24 cellular contexts compared by ENCODE assay signal in the genomic region with DNA sequence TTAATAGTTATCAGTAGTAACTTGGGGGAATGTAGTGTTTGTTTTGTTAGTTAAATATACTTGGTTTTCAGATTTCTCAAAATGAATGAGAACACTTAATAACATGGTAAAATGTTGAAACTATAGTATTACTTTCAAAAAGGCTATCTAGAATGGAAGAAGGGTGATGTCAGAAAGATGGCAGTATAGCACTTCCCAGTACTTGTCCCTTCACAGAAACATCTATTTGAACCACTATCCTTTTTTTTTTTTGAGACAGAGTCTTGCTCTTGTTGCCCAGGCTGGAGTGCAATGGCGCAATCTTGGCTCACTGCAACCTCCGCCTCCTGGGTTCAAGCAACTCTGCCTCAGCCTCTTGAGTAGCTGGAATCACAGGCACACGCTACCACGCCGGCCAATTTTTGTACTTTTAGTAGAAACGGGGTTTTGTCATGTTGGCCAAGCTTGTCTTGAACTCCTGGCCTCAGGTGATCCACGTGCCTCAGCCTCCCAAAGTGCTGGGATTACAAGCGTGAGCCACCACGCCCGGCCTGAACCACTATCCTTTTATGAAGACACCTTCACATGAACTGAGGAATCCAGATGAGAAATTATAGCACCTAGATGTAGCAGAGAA.
"Had no signal": no experiment of that assay in that cellular context is flagged by ENCODE, and none has a peak within 500 bp of the region (broad histone marks: within the 10 kb centered on the region; RNA-seq: fewer than 3 reads in every experiment).

No MANE protein-coding gene starts in this region.

- H3K27me3 ChIP-seq: brain microvascular endothelial cell, esophagus muscularis mucosa, gastrocnemius medialis, right lobe of liver, suprapubic skin had no signal

- ATAC-seq: activated CD8-positive, alpha-beta T cell treated with anti-CD3 and anti-CD28 coated beads, Interleukin-2, amount 10 ng/mL, durations not matched to agents 7 days and 5 days; gastrocnemius medialis; stimulated activated effector memory CD8-positive, alpha-beta T cell treated with anti-CD3 and anti-CD28 coated beads, Interleukin-12 subunit alpha, Interleukin-12 subunit beta, amount 100 ng/mL, for 72 hours had no signal

- H3K27ac ChIP-seq: brain microvascular endothelial cell, esophagus muscularis mucosa, gastrocnemius medialis, right lobe of liver, suprapubic skin, WERI-Rb-1 had no signal

- H3K9me3 ChIP-seq: gastrocnemius medialis, right lobe of liver had no signal

- DNase-seq: activated CD4-positive, alpha-beta T cell treated with anti-CD3 and anti-CD28 coated beads, Interleukin-2, amount 50 U/mL, for 1 hour; activated CD4-positive, CD25-positive, alpha-beta regulatory T cell treated with anti-CD3 and anti-CD28 coated beads, Interleukin-2, amount 50 U/mL, for 72 hours; activated CD8-positive, alpha-beta T cell treated with anti-CD3 and anti-CD28 coated beads, Interleukin-2, amount 10 ng/mL, durations not matched to agents 7 days and 5 days; activated gamma-delta T cell treated with Interleukin-2 at 50 U/mL for 16 hours; aorta; brain microvascular endothelial cell; central memory CD4-positive, alpha-beta T cell; effector memory CD4-positive, alpha-beta T cell; gastrocnemius medialis; hippocampal formation; naive B cell; posterior cingulate gyrus; right lobe of liver; stimulated activated CD4-positive, alpha-beta T cell treated with anti-CD3 and anti-CD28 coated beads, Interleukin-2, amount 100 ng/mL, for 24 hours; stimulated activated naive CD8-positive, alpha-beta T cell treated with anti-CD3 and anti-CD28 coated beads, Interleukin-15, amount 100 ng/mL, for 72 hours; T-helper 2 cell; trophoblast cell; WERI-Rb-1 had no signal

- H3K4me1 Mint-ChIP-seq: stimulated activated naive CD8-positive, alpha-beta T cell treated with anti-CD3 and anti-CD28 coated beads, Interleukin-15, amount 100 ng/mL, for 72 hours had no signal

- H3K27me3 Mint-ChIP-seq: activated naive CD4-positive, alpha-beta T cell treated with anti-CD3 and anti-CD28 coated beads, Interleukin-2, amount 50 U/mL, for 24 hours; naive B cell; stimulated activated naive CD8-positive, alpha-beta T cell treated with anti-CD3 and anti-CD28 coated beads, Interleukin-15, amount 100 ng/mL, for 72 hours had no signal

- H3K36me3 ChIP-seq: brain microvascular endothelial cell, esophagus muscularis mucosa, gastrocnemius medialis, right lobe of liver, suprapubic skin, WERI-Rb-1 had no signal

- H3K27ac Mint-ChIP-seq: activated CD8-positive, alpha-beta T cell treated with anti-CD3 and anti-CD28 coated beads, Interleukin-2, amount 10 ng/mL, durations not matched to agents 7 days and 5 days; activated naive CD4-positive, alpha-beta T cell treated with anti-CD3 and anti-CD28 coated beads, Interleukin-2, amount 50 U/mL, for 24 hours; activated T-helper 1 cell treated with anti-CD3 and anti-CD28 coated beads, Interleukin-12 subunit alpha, Interleukin-12 subunit beta, Interleukin-2, Interleukin-4 antibody, amounts not matched to agents 30 ng/mL and 10 ng/mL and 1 ng/mL, durations not matched to agents 14 hours and 24 hours and 36 hours; stimulated activated effector memory CD8-positive, alpha-beta T cell treated with anti-CD3 and anti-CD28 coated beads, Interleukin-12 subunit alpha, Interleukin-12 subunit beta, amount 100 ng/mL, for 72 hours; stimulated activated naive CD8-positive, alpha-beta T cell treated with anti-CD3 and anti-CD28 coated beads, Interleukin-15, amount 100 ng/mL, for 72 hours had no signal

- H3K4me3 ChIP-seq: esophagus muscularis mucosa, gastrocnemius medialis, right lobe of liver, skin epidermis, suprapubic skin had no signal

- H3K4me3 Mint-ChIP-seq: activated CD8-positive, alpha-beta T cell treated with anti-CD3 and anti-CD28 coated beads, Interleukin-2, amount 10 ng/mL, durations not matched to agents 7 days and 5 days; activated naive CD4-positive, alpha-beta T cell treated with anti-CD3 and anti-CD28 coated beads, Interleukin-2, amount 50 U/mL, for 24 hours; activated T-helper 1 cell treated with anti-CD3 and anti-CD28 coated beads, Interleukin-12 subunit alpha, Interleukin-12 subunit beta, Interleukin-2, Interleukin-4 antibody, amounts not matched to agents 30 ng/mL and 10 ng/mL and 1 ng/mL, durations not matched to agents 14 hours and 24 hours and 36 hours; naive B cell; stimulated activated effector memory CD8-positive, alpha-beta T cell treated with anti-CD3 and anti-CD28 coated beads, Interleukin-12 subunit alpha, Interleukin-12 subunit beta, amount 100 ng/mL, for 72 hours; stimulated activated naive CD8-positive, alpha-beta T cell treated with anti-CD3 and anti-CD28 coated beads, Interleukin-15, amount 100 ng/mL, for 72 hours had no signal

- H3K36me3 Mint-ChIP-seq: stimulated activated effector memory CD8-positive, alpha-beta T cell treated with anti-CD3 and anti-CD28 coated beads, Interleukin-12 subunit alpha, Interleukin-12 subunit beta, amount 100 ng/mL, for 72 hours had no signal
